Comparison of ENCODE assay signal across 14 cellular contexts in the genomic region with DNA sequence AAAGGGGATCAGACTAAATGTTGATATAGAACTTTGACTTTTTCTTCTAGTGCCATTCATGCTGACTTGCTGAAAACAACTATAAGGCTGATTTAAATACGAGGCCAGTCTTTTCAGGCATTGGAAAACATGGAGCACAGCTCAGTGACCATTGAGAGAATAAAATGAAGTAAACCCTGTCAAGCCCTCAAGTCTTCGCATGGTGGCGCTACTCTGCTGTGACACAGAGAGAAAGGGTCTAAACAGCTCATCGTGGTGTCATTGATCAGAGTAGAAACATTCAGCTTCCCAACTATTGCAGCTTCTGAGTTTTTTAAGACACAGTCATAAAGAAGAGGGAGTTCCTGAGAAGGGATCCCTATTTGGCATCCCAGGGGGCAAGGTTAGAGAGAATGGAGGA.
A peak's percentile ranks its signal among the peaks of the same experiment; 100 is the strongest.
DNase-seq lines count a peak whose midpoint lies in the region; ATAC-seq and TF ChIP-seq lines count a peak whose summit lies in the region.
"Had no signal": no experiment of that assay in that cellular context is flagged by ENCODE, and none has a peak within 500 bp of the region (broad histone marks: within the 10 kb centered on the region; RNA-seq: fewer than 3 reads in every experiment).

No MANE protein-coding gene starts in this region.

- H3K27ac ChIP-seq in SK-N-SH (ENCODE audit: low read depth in 2 of 2, low read length in 1 of 2) (no peak overlapping the region), prostate gland (no peak overlapping the region)

- no peaks in the 10 kb centered on the region for H3K4me1 Mint-ChIP-seq in activated T-cell treated with anti-CD3 and anti-CD28 coated beads, Interleukin-2, amount 50 U/mL, for 4 hours (ENCODE audit: low read depth)
- H3K4me1 Mint-ChIP-seq: activated naive CD8-positive, alpha-beta T cell treated with anti-CD3 and anti-CD28 coated beads, Interleukin-2, amount 10 ng/mL, durations not matched to agents 7 days and 5 days; T-cell had no signal

- H3K9me3 ChIP-seq in SK-N-SH: no peaks in the 10 kb centered on the region
- no peaks in the 10 kb centered on the region for H3K9me3 ChIP-seq in prostate gland

- H3F3A ChIP-seq in SK-N-SH (replicated peaks; ENCODE audit: insufficient read depth): no peaks in the 10 kb centered on the region

- no peak overlapping the region for H3K4me3 Mint-ChIP-seq in activated T-cell treated with anti-CD3 and anti-CD28 coated beads, Interleukin-2, amount 50 U/mL, for 4 hours
- H3K4me3 Mint-ChIP-seq: activated naive CD8-positive, alpha-beta T cell treated with anti-CD3 and anti-CD28 coated beads, Interleukin-2, amount 10 ng/mL, durations not matched to agents 7 days and 5 days; T-cell had no signal

- no peak for TF ChIP-seq EP300 in SK-N-SH (IDR thresholded peaks at IDR 0.05; ENCODE audit: borderline replicate concordance in 1 of 2, low read depth in 1 of 2, low read length in 1 of 2)

- peak; percentile 48 for TF ChIP-seq RAD21 in SK-N-SH (IDR thresholded peaks at IDR 0.05; ENCODE audit: low read length)

- H3K27me3 ChIP-seq in SK-N-SH (ENCODE audit: insufficient read depth) (no peaks in the 10 kb centered on the region), prostate gland (replicated peaks; ENCODE audit: insufficient read depth) (no peaks in the 10 kb centered on the region)

- DNase-seq in GM10266 (ENCODE audit: extremely low spot score) (no peak), SK-N-SH (peak; percentile 0), iPS DF 4.7 (ENCODE audit: extremely low read depth, low spot score) (peak; percentile 16), prostate gland (ENCODE audit: low spot score) (no peak), SIG-M5 (lab: John Stamatoyannopoulos, UW) (no peak), HUDEP-2 (lab: John Stamatoyannopoulos, UW; ENCODE audit: unreplicated experiment in 76 of 76) (no peak)
- no peak for DNase-seq in activated T-cell treated with anti-CD3 and anti-CD28 coated beads, Interleukin-2, amount 50 U/mL, for 4 hours
- DNase-seq: activated naive CD8-positive, alpha-beta T cell treated with anti-CD3 and anti-CD28 coated beads, Interleukin-2, amount 10 ng/mL, durations not matched to agents 7 days and 5 days; C1 segment of cervical spinal cord; erythroblast; Kasumi-1; T-cell had no signal

- H3K4me3 ChIP-seq in SK-N-SH (ENCODE audit: low read depth in 2 of 2, low read length in 1 of 2) (no peak overlapping the region), prostate gland (no peak overlapping the region)

- H3K9me3 Mint-ChIP-seq in activated T-cell treated with anti-CD3 and anti-CD28 coated beads, Interleukin-2, amount 50 U/mL, for 4 hours: peaks cover 3% of the 10 kb centered on the region
- H3K9me3 Mint-ChIP-seq: activated naive CD8-positive, alpha-beta T cell treated with anti-CD3 and anti-CD28 coated beads, Interleukin-2, amount 10 ng/mL, durations not matched to agents 7 days and 5 days had no signal

- 19% methylated on average over 4 of the region's 4 CpGs for WGBS in SK-N-SH (ENCODE audit: low lambda C conversion rate)
- 80% methylated on average over 4 of the region's 4 CpGs for WGBS in prostate gland

- no peak overlapping the region for H2AFZ ChIP-seq in SK-N-SH (ENCODE audit: low read depth)

- no peak overlapping the region for H3K9ac ChIP-seq in SK-N-SH

- H3K36me3 Mint-ChIP-seq in activated T-cell treated with anti-CD3 and anti-CD28 coated beads, Interleukin-2, amount 50 U/mL, for 4 hours (ENCODE audit: insufficient read depth): no peaks in the 10 kb centered on the region
- H3K36me3 Mint-ChIP-seq: activated naive CD8-positive, alpha-beta T cell treated with anti-CD3 and anti-CD28 coated beads, Interleukin-2, amount 10 ng/mL, durations not matched to agents 7 days and 5 days; T-cell had no signal

- H3K4me1 ChIP-seq in SK-N-SH (ENCODE audit: control insufficient read depth in 1 of 2, insufficient read depth in 2 of 2, low read depth in 1 of 2, low read length in 1 of 2): no peaks in the 10 kb centered on the region
- H3K4me1 ChIP-seq in prostate gland (replicated peaks): no peaks in the 10 kb centered on the region

- no peaks in the 10 kb centered on the region for H3K9me2 ChIP-seq in SK-N-SH

- TF ChIP-seq CTCF in GM10266 (IDR thresholded peaks at IDR 0.05; ENCODE audit: control insufficient read depth, insufficient read depth, low read depth, missing control alignments) (peak; percentile 18), SK-N-SH (IDR thresholded peaks at IDR 0.05) (peak; percentile 42), prostate gland (IDR thresholded peaks at IDR 0.05) (no peak)

- no peak overlapping the region for H3K4me2 ChIP-seq in SK-N-SH

- POLR2A ChIA-PET in SK-N-SH (lab: Yijun Ruan, JAX): no interaction called here

- no peaks in the 10 kb centered on the region for H3K36me3 ChIP-seq in SK-N-SH (replicated peaks in 1 of 2; ENCODE audit: control insufficient read depth in 1 of 2, insufficient read depth in 2 of 2, low read length in 1 of 2)
- H3K36me3 ChIP-seq in prostate gland: no peaks in the 10 kb centered on the region

- H3K27me3 Mint-ChIP-seq in activated T-cell treated with anti-CD3 and anti-CD28 coated beads, Interleukin-2, amount 50 U/mL, for 4 hours (ENCODE audit: low read depth): no peaks in the 10 kb centered on the region
- H3K27me3 Mint-ChIP-seq: activated naive CD8-positive, alpha-beta T cell treated with anti-CD3 and anti-CD28 coated beads, Interleukin-2, amount 10 ng/mL, durations not matched to agents 7 days and 5 days; T-cell had no signal

- no peaks in the 10 kb centered on the region for H3K79me2 ChIP-seq in SK-N-SH (ENCODE audit: insufficient read depth)

- ATAC-seq in HG02798 (IDR thresholded peaks at IDR 0.05; ENCODE audit: poor library complexity, unreplicated experiment): peak; percentile 39
- ATAC-seq in activated T-cell treated with anti-CD3 and anti-CD28 coated beads, Interleukin-2, amount 50 U/mL, for 4 hours: no peak
- ATAC-seq: activated CD4-positive, CD25-positive, alpha-beta regulatory T cell treated with anti-CD3 and anti-CD28 coated beads, Interleukin-2, amount 50 U/mL, for 24 hours; T-cell had no signal

- CTCF ChIA-PET in SK-N-SH (lab: Yijun Ruan, JAX): interaction anchor here (0.5 to 1.1 kb wide), 5 partner anchors 9 to 1501 kb away, joined by 3 read pairs; no protein-coding TSS in a partner anchor

- no peaks in the 10 kb centered on the region for H4K20me1 ChIP-seq in SK-N-SH (ENCODE audit: insufficient read depth)

- TF ChIP-seq POLR2A in prostate gland (IDR thresholded peaks at IDR 0.05): no peak

- intact Hi-C loops in prostate gland (cut with DNase I): no loop called here

TF ChIP-seq in SK-N-SH, 30 proteins besides CTCF, POLR2A, EP300 and RAD21 (continues in another document):
- TF ChIP-seq, protein P1, sequence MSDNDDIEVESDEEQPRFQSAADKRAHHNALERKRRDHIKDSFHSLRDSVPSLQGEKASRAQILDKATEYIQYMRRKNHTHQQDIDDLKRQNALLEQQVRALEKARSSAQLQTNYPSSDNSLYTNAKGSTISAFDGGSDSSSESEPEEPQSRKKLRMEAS (IDR thresholded peaks at IDR 0.05; ENCODE audit: low read depth): no peak
- TF ChIP-seq, protein P2, sequence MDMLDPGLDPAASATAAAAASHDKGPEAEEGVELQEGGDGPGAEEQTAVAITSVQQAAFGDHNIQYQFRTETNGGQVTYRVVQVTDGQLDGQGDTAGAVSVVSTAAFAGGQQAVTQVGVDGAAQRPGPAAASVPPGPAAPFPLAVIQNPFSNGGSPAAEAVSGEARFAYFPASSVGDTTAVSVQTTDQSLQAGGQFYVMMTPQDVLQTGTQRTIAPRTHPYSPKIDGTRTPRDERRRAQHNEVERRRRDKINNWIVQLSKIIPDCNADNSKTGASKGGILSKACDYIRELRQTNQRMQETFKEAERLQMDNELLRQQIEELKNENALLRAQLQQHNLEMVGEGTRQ (IDR thresholded peaks at IDR 0.05; ENCODE audit: borderline replicate concordance, low read depth, low read length): no peak
- TF ChIP-seq GABPA (IDR thresholded peaks at IDR 0.05; ENCODE audit: low read depth) (no peak), SMC3 (IDR thresholded peaks at IDR 0.05; ENCODE audit: low read depth, low read length) (no peak), JUND (IDR thresholded peaks at IDR 0.05) (no peak), TAF1 (IDR thresholded peaks at IDR 0.05; ENCODE audit: borderline replicate concordance, low read depth, low read length) (no peak), MEF2A (IDR thresholded peaks at IDR 0.05; ENCODE audit: borderline replicate concordance, low read depth) (no peak), POLR2AphosphoS5 (IDR thresholded peaks at IDR 0.05; ENCODE audit: low read depth, low read length) (no peak), YY1 (IDR thresholded peaks at IDR 0.05; ENCODE audit: low read depth) (no peak), FOXM1 (IDR thresholded peaks at IDR 0.05; ENCODE audit: low read depth) (no peak), TCF12 (IDR thresholded peaks at IDR 0.05) (no peak), MXI1 (IDR thresholded peaks at IDR 0.05; ENCODE audit: low read depth, low read length) (no peak), PBX3 (IDR thresholded peaks at IDR 0.05) (no peak), FOSL2 (IDR thresholded peaks at IDR 0.05; ENCODE audit: borderline replicate concordance, low read depth) (no peak)
- TF ChIP-seq, protein P3, sequence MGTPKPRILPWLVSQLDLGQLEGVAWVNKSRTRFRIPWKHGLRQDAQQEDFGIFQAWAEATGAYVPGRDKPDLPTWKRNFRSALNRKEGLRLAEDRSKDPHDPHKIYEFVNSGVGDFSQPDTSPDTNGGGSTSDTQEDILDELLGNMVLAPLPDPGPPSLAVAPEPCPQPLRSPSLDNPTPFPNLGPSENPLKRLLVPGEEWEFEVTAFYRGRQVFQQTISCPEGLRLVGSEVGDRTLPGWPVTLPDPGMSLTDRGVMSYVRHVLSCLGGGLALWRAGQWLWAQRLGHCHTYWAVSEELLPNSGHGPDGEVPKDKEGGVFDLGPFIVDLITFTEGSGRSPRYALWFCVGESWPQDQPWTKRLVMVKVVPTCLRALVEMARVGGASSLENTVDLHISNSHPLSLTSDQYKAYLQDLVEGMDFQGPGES (IDR thresholded peaks at IDR 0.05; ENCODE audit: low read depth, low read length): no peak

Comparison
In these comparisons a context has a peak if more than half of its experiments do, and no peak if none do; other contexts are left out.
1. DNase-seq: peak in SK-N-SH (single experiment) and iPS DF 4.7 (single experiment); none in GM10266 (single experiment), prostate gland (single experiment), SIG-M5 (single experiment), HUDEP-2 (0 of 76) and activated T-cell treated with anti-CD3 and anti-CD28 coated beads, Interleukin-2, amount 50 U/mL, for 4 hours (single experiment).
2. CTCF ChIP-seq: peak in GM10266 (single experiment) and SK-N-SH (single experiment); none in prostate gland (0 of 4).